ENCODE assay signal across 12 cellular contexts in genomic region chr15:96344120-96344705, GRCh38. TPM values are rescaled to one million over a fixed set of nuclear protein-coding genes. Genes with fewer than 3 reads are reported as not detected.
DNase-seq lines count a peak whose midpoint lies in the region; ATAC-seq and TF ChIP-seq lines count a peak whose summit lies in the region.
"Had no signal": no experiment of that assay in that cellular context is flagged by ENCODE, and none has a peak within 500 bp of the region (broad histone marks: within the 10 kb centered on the region; RNA-seq: fewer than 3 reads in every experiment).

No MANE protein-coding gene starts in this region.

- H3K27ac ChIP-seq in HUES48 (ENCODE audit: low read depth, low read length) (no peak overlapping the region), left lung (peak overlapping the region; percentile 88), spleen (peak overlapping the region; percentile 75 to 93 (median 90)), caudate nucleus (ENCODE audit: low read depth, low read length) (no peak overlapping the region)

- H3K4me3 ChIP-seq in HUES48 (ENCODE audit: low read depth, low read length), result peak overlapping the region; percentile 41; the same call in 1 of the 2 replicates
- H3K4me3 ChIP-seq in choroid plexus epithelial cell (ENCODE audit: low read depth, low read length), result peak overlapping the region; percentile 94
- H3K4me3 ChIP-seq in left lung, result no peak overlapping the region
- peak overlapping the region; percentile 5 to 80 (median 30) for H3K4me3 ChIP-seq in spleen

- no peak for TF ChIP-seq CTCF in choroid plexus epithelial cell (conservative IDR thresholded peaks at IDR 0.05; ENCODE audit: low read depth, low read length)
- TF ChIP-seq CTCF in left lung (IDR thresholded peaks at IDR 0.05), result no peak
- no peak for TF ChIP-seq CTCF in spleen (IDR thresholded peaks at IDR 0.05 in 8 of 11, conservative IDR thresholded peaks at IDR 0.05 in 3 of 11)

- no peaks in the 10 kb centered on the region for H3K36me3 ChIP-seq in HUES48 (ENCODE audit: control insufficient read depth, insufficient read depth, low read length)
- H3K36me3 ChIP-seq in left lung, result no peaks in the 10 kb centered on the region
- H3K36me3 ChIP-seq in spleen, result peaks cover 0 to 5% (median 0%) of the 10 kb centered on the region in 6 donors

- peak; percentile 51 for DNase-seq in choroid plexus epithelial cell (ENCODE audit: low read depth)
- DNase-seq in left lung, result no peak
- no peak for DNase-seq in spleen
- no peak for DNase-seq in stimulated activated CD8-positive, alpha-beta memory T cell treated with anti-CD3 and anti-CD28 coated beads, Interleukin-4, amount 100 ng/mL, for 48 hours
- no peak for DNase-seq in T-helper 2 cell
- no peak for DNase-seq in caudate nucleus (lab: John Stamatoyannopoulos, UW)
- no peak for DNase-seq in SIG-M5 treated with dmso at 0.1 percent for 504 hours (lab: John Stamatoyannopoulos, UW; ENCODE audit: unreplicated experiment)
- DNase-seq: activated T-cell treated with anti-CD3 and anti-CD28 coated beads, Interleukin-2, amount 50 U/mL, for 1 hour; effector memory CD4-positive, alpha-beta T cell; NCI-H82; stimulated activated CD4-positive, alpha-beta T cell treated with anti-CD3 and anti-CD28 coated beads, Interleukin-2, amount 100 ng/mL, for 48 hours had no signal

- TF ChIP-seq POLR2A in spleen (IDR thresholded peaks at IDR 0.05), result no peak

- H3K27me3 ChIP-seq in HUES48 (ENCODE audit: control insufficient read depth, insufficient read depth, low read length), result peaks cover 97% of the 10 kb centered on the region
- H3K27me3 ChIP-seq in left lung, result peaks cover 0 to 100% of the 10 kb centered on the region in 2 donors
- H3K27me3 ChIP-seq in spleen (replicated peaks in 1 of 7), result peaks cover 0 to 100% (median 65%) of the 10 kb centered on the region in 7 donors

- intact Hi-C loops in left lung (cut with DNase I) (no loop called here), spleen (cut with DNase I; ENCODE audit: low total_unique reads) (loop anchor here (5.0 kb wide), 1 partner anchor 1082 kb away; no protein-coding TSS in a partner anchor)

- 6 to 14% (median 10%) methylated on average over 28 to 29 of the region's 29 CpGs for WGBS in spleen, 5 donors

- H3K9ac ChIP-seq in HUES48 (ENCODE audit: low read depth, low read length), result no peak overlapping the region

- H3K4me1 ChIP-seq in HUES48 (ENCODE audit: control insufficient read depth, insufficient read depth, low read length), result peaks cover 67% of the 10 kb centered on the region
- H3K4me1 ChIP-seq in left lung, result peaks cover 0 to 5% of the 10 kb centered on the region in 2 donors
- peaks cover 0 to 68% (median 18%) of the 10 kb centered on the region in 6 donors for H3K4me1 ChIP-seq in spleen

- H3K9me3 ChIP-seq in HUES48 (ENCODE audit: control insufficient read depth, insufficient read depth, low read length) (no peaks in the 10 kb centered on the region), left lung (no peaks in the 10 kb centered on the region), spleen (peaks cover 0 to 2% (median 0%) of the 10 kb centered on the region in 8 donors)

- no peak for ATAC-seq in left lung

RNA-seq across cellular contexts. Expression of gene NR2F2, which starts 13.7 kb away (rescaled TPM):
- total RNA-seq in left lung (10 to 100 TPM; 53.4 to 76.0 TPM), spleen (100 to 1,000 TPM in 6 of 7 donors, 10 to 100 TPM in 1; 87.1 to 256 (median 121) TPM)
- 10 to 100 TPM; 18.6 to 39.4 (median 23.7) TPM for polyA plus RNA-seq in spleen

Comparison
In these comparisons a context has a peak if more than half of its experiments do, and no peak if none do; other contexts are left out.
1. H3K27ac ChIP-seq: peak in left lung (2 of 2) and spleen (8 of 8); none in HUES48 (single experiment) and caudate nucleus (single experiment).
2. H3K4me3 ChIP-seq: peak in HUES48 (single experiment), choroid plexus epithelial cell (single experiment) and spleen (8 of 8); none in left lung (0 of 2).